Comparison of ENCODE assay signal across 8 cellular contexts in the genomic region with DNA sequence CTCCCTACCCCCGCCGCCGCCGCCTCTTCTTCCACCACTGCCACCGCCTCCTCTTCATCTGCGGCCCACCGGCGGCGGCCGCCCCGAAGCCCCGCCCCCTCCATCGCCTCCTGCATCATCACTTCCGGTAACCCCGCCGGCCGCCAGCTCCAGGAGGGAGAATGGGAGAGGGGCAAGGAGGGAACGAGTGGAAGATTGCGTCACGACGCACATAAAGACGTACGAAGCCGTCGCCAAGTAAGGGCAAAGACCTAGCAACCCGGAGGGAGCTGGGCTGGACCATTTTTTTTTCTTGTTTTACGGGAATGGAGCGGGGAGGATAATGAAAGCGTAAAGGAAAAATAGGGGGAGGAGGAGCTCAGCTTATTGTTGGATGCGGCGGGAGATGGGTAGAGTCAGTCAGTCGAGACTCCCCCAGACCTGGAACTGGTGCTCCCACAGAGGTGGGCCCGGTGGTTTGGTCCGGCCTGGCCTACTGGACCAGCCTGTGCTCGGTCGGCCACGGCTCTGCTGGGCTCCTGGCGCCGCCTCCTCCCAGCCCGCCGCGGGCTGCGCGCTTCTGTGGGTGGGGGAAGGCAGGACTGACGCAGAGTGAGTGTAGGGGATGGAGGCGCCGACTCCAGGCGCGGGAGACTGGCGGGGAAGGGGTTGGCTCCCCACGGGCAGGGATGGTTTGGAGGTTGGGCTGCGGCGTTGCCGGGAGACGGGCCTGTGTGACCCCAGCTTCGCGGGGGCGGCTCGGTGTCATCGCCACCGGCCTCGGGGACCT. TPM values are rescaled to one million over a fixed set of nuclear protein-coding genes. Genes with fewer than 3 reads are reported as not detected.
A peak's percentile ranks its signal among the peaks of the same experiment; 100 is the strongest.
DNase-seq lines count a peak whose midpoint lies in the region; TF ChIP-seq lines count a peak whose summit lies in the region.

A gene with protein sequence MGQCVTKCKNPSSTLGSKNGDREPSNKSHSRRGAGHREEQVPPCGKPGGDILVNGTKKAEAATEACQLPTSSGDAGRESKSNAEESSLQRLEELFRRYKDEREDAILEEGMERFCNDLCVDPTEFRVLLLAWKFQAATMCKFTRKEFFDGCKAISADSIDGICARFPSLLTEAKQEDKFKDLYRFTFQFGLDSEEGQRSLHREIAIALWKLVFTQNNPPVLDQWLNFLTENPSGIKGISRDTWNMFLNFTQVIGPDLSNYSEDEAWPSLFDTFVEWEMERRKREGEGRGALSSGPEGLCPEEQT (minus strand): TSS at position 60 of the 769 bp plus-strand sequence. CDS start 37,820 bp downstream, outside the sequence.
A gene with protein sequence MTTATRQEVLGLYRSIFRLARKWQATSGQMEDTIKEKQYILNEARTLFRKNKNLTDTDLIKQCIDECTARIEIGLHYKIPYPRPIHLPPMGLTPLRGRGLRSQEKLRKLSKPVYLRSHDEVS (plus strand): TSS at position 473 of the 769 bp plus-strand sequence. CDS start 14,785 bp downstream, outside the sequence.

- peaks cover 55% of the 10 kb centered on the region for H3K4me1 Mint-ChIP-seq in nephron
- H3K4me1 Mint-ChIP-seq in stimulated activated naive CD8-positive, alpha-beta T cell treated with anti-CD3 and anti-CD28 coated beads, Interleukin-15, Interleukin-2, amounts not matched to agents 100 ng/mL and 50 ng/mL, for 24 hours (ENCODE audit: low read depth), result peaks cover 74% of the 10 kb centered on the region

- H3K27ac Mint-ChIP-seq in nephron, result peak within 1 kb of the TSS; percentile 99
- H3K27ac Mint-ChIP-seq in stimulated activated naive CD8-positive, alpha-beta T cell treated with anti-CD3 and anti-CD28 coated beads, Interleukin-15, Interleukin-2, amounts not matched to agents 100 ng/mL and 50 ng/mL, for 24 hours, result peak within 1 kb of the TSS; percentile 98

- no peaks in the 10 kb centered on the region for H3K9me3 Mint-ChIP-seq in nephron
- no peaks in the 10 kb centered on the region for H3K9me3 Mint-ChIP-seq in stimulated activated naive CD8-positive, alpha-beta T cell treated with anti-CD3 and anti-CD28 coated beads, Interleukin-15, Interleukin-2, amounts not matched to agents 100 ng/mL and 50 ng/mL, for 24 hours

- H3K4me3 Mint-ChIP-seq in nephron, result peak within 1 kb of the TSS; percentile 90 to 91 (median 90)
- peak within 1 kb of the TSS; percentile 91 for H3K4me3 Mint-ChIP-seq in stimulated activated naive CD8-positive, alpha-beta T cell treated with anti-CD3 and anti-CD28 coated beads, Interleukin-15, Interleukin-2, amounts not matched to agents 100 ng/mL and 50 ng/mL, for 24 hours

- peak within 1 kb of the TSS; percentile 97 for H3K4me3 ChIP-seq in fibroblast of the aortic adventitia (ENCODE audit: low read depth, low read length)

- DNase-seq in Daoy (ENCODE audit: low read depth) (peak; percentile 99), H4 (ENCODE audit: low spot score) (peak; percentile 99), M059J (ENCODE audit: low read depth) (peak; percentile 99), SHP77 (lab: John Stamatoyannopoulos, UW) (peak; percentile 93 to 96), fibroblast of the aortic adventitia (ENCODE audit: low read depth) (peak; percentile 100)
- peak; percentile 72 for DNase-seq in activated effector memory CD4-positive, alpha-beta T cell treated with Interleukin-2 at 50 U/mL for 16 hours

- no peaks in the 10 kb centered on the region for H3K27me3 Mint-ChIP-seq in nephron (ENCODE audit: low read depth)
- no peaks in the 10 kb centered on the region for H3K27me3 Mint-ChIP-seq in stimulated activated naive CD8-positive, alpha-beta T cell treated with anti-CD3 and anti-CD28 coated beads, Interleukin-15, Interleukin-2, amounts not matched to agents 100 ng/mL and 50 ng/mL, for 24 hours

- TF ChIP-seq CTCF in fibroblast of the aortic adventitia (IDR thresholded peaks at IDR 0.05; ENCODE audit: insufficient read depth, low read length) (no peak), nephron (IDR thresholded peaks at IDR 0.05; ENCODE audit: unreplicated experiment in 3 of 3) (no peak)

- H3K36me3 Mint-ChIP-seq in nephron (ENCODE audit: low read depth), result peaks cover 11% of the 10 kb centered on the region
- peaks cover 61% of the 10 kb centered on the region for H3K36me3 Mint-ChIP-seq in stimulated activated naive CD8-positive, alpha-beta T cell treated with anti-CD3 and anti-CD28 coated beads, Interleukin-15, Interleukin-2, amounts not matched to agents 100 ng/mL and 50 ng/mL, for 24 hours (ENCODE audit: low read depth)

RNA-seq across cellular contexts. Expression of the first gene that starts in this region (rescaled TPM):
- 10.2 and 16.9 TPM in 2 replicates for total RNA-seq in Daoy (2014; rRNA removed; shearing (Covaris generic))
- total RNA-seq in H4 (2014; rRNA removed; shearing (Covaris generic)), result 8.3 and 9.3 TPM in 2 replicates
- total RNA-seq in M059J (2014; rRNA removed; shearing (Covaris generic)), result 12.5 and 12.6 TPM in 2 replicates
- 21.6 and 30.2 TPM in 2 replicates for total RNA-seq in fibroblast of the aortic adventitia (ENCODE audit: low replicate concordance)

RNA-seq across cellular contexts. Expression of the second gene that starts in this region (rescaled TPM):
- total RNA-seq in Daoy (2014; rRNA removed; shearing (Covaris generic)), result 42.1 and 59.4 TPM in 2 replicates
- total RNA-seq in H4 (2014; rRNA removed; shearing (Covaris generic)), result 35.9 and 55.8 TPM in 2 replicates
- total RNA-seq in M059J (2014; rRNA removed; shearing (Covaris generic)), result 33.5 and 45.9 TPM in 2 replicates
- total RNA-seq in fibroblast of the aortic adventitia (ENCODE audit: low replicate concordance), result 31.6 and 49.8 TPM in 2 replicates

Comparison
In these comparisons a context has a peak if more than half of its experiments do, and no peak if none do; other contexts are left out.
1. Peak in every context shown above with its lines: DNase-seq and H3K4me3 ChIP-seq.